Comparison of ENCODE assay signal across 1 cellular context in the genomic region with DNA sequence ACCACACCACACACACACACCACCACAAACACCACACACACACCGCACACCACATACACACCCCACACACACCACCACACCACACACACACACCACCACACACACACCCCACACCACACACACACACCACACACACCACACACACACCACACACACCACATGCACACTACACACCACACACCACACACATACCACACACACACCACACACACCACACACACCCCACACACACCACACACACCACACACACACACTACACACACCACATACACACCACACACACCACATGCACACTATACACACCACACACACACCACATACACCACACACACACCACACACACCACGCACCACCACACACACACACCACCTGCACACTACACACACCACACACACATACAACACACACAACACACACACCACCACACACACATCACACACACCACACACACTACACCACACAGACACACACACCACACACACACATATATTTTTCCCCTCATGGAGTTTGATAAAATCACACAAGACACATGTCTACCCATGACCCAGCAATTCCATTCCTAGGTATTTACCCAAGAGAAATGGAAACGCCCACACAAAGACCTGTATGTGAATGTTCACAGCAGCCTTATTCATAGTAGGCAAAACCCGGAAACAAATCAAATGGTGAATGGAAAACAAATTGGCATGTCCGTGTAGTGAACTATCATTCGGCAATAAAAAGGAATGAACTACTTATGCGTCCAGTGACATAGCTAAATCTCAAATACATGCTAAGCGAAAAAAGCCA.
TF ChIP-seq lines count a peak whose summit lies in the region.

No MANE protein-coding gene starts in this region.

TF ChIP-seq in IMR-90, 13 proteins besides CTCF, POLR2A, EP300 and RAD21:
- TF ChIP-seq, protein P1, sequence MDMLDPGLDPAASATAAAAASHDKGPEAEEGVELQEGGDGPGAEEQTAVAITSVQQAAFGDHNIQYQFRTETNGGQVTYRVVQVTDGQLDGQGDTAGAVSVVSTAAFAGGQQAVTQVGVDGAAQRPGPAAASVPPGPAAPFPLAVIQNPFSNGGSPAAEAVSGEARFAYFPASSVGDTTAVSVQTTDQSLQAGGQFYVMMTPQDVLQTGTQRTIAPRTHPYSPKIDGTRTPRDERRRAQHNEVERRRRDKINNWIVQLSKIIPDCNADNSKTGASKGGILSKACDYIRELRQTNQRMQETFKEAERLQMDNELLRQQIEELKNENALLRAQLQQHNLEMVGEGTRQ (IDR thresholded peaks at IDR 0.05; ENCODE audit: low read depth, low read length): no peak
- TF ChIP-seq MAFK (IDR thresholded peaks at IDR 0.05; ENCODE audit: low read depth, low read length): no peak
- TF ChIP-seq MXI1 (IDR thresholded peaks at IDR 0.05; ENCODE audit: borderline replicate concordance, low read depth, low read length): no peak
- TF ChIP-seq CEBPB (IDR thresholded peaks at IDR 0.05; ENCODE audit: low read depth, low read length): no peak
- no peak for TF ChIP-seq FOS (IDR thresholded peaks at IDR 0.05; ENCODE audit: low read depth, low read length)
TF ChIP-seq in IMR-90: peak in this region for 0.
